In the genomic region with DNA sequence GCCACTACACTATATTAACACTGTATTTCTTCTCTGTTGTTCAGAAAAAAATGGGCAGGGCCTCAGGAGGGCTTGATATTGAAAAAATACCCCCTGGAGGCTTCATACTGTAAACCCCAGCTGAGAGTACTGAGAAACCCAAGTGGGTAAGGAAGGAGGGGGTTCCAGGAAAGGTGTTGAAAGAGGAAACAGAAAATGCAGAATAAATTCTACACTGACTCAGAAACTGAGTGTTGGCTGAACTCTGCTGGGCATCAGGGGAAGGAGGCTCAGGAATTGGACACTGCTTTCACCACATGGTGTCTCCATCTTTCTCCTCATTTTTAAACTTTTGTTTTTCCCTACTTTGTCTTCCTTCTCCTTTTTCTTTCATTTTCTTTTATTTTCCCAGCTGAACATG, we compare ENCODE assay signal across 16 cellular contexts.
DNase-seq lines count a peak whose midpoint lies in the region; ATAC-seq, FAIRE-seq and TF ChIP-seq lines count a peak whose summit lies in the region.
"Had no signal": no experiment of that assay in that cellular context is flagged by ENCODE, and none has a peak within 500 bp of the region (broad histone marks: within the 10 kb centered on the region; RNA-seq: fewer than 3 reads in every experiment).

No MANE protein-coding gene starts in this region.

- H3K27me3 Mint-ChIP-seq in activated CD4-positive, alpha-beta T cell treated with anti-CD3 and anti-CD28 coated beads, Interleukin-2, amount 10 ng/mL, durations not matched to agents 7 days and 5 days: no peaks in the 10 kb centered on the region

- H3K9me2 ChIP-seq in OCI-LY1 (ENCODE audit: low read depth, low read length): no peaks in the 10 kb centered on the region

- H3K9ac ChIP-seq in OCI-LY1 (ENCODE audit: low read length): no peak overlapping the region

- no peak overlapping the region for H3K4me3 ChIP-seq in OCI-LY1 (ENCODE audit: low read depth, low read length, poor library complexity, severe bottlenecking)
- H3K4me3 ChIP-seq in dorsolateral prefrontal cortex: no peak overlapping the region
- H3K4me3 ChIP-seq: heart right ventricle, right lobe of liver, vagina had no signal

- H3K36me3 ChIP-seq in OCI-LY1 (ENCODE audit: insufficient read depth, low read length): no peaks in the 10 kb centered on the region
- H3K36me3 ChIP-seq: right lobe of liver, vagina had no signal

- POLR2A ChIA-PET in activated CD4-positive, alpha-beta T cell treated with anti-CD3 and anti-CD28 coated beads, Interleukin-2, amount 10 ng/mL, durations not matched to agents 7 days and 5 days (lab: Charles Lee): no interaction called here

- TF ChIP-seq CTCF in OCI-LY1 (IDR thresholded peaks at IDR 0.05; ENCODE audit: low read length): no peak
- peak in 29 of 56 donors; percentile 13 to 57 (median 32) for TF ChIP-seq CTCF in dorsolateral prefrontal cortex (IDR thresholded peaks at IDR 0.05 in 54 of 56, conservative IDR thresholded peaks at IDR 0.05 in 2 of 56; ENCODE audit: low read depth in 1 of 56, partially characterized antibody in 56 of 56)

- H3K27ac Mint-ChIP-seq in activated CD4-positive, alpha-beta T cell treated with anti-CD3 and anti-CD28 coated beads, Interleukin-2, amount 10 ng/mL, durations not matched to agents 7 days and 5 days: peak overlapping the region; percentile 58

- H3K27ac ChIP-seq in OCI-LY1 (ENCODE audit: low read depth, low read length, poor library complexity, severe bottlenecking): peak overlapping the region; percentile 18
- peak overlapping the region in 2 of 59 donors; percentile 0 to 21 for H3K27ac ChIP-seq in dorsolateral prefrontal cortex
- H3K27ac ChIP-seq: heart right ventricle, right lobe of liver, vagina had no signal

- H3F3A ChIP-seq in OCI-LY1 (ENCODE audit: insufficient read depth, low read length): no peaks in the 10 kb centered on the region

- no peak for TF ChIP-seq POLR2A in GM12892 (IDR thresholded peaks at IDR 0.05; ENCODE audit: low read depth, low read length)

- H3K4me2 ChIP-seq in OCI-LY1 (ENCODE audit: low read length): no peak overlapping the region

- FAIRE-seq in GM12892 (lab: Jason Lieb, UNC): no peak
- FAIRE-seq: G401.6 had no signal

- peaks cover 4% of the 10 kb centered on the region for H3K9me3 Mint-ChIP-seq in activated CD4-positive, alpha-beta T cell treated with anti-CD3 and anti-CD28 coated beads, Interleukin-2, amount 10 ng/mL, durations not matched to agents 7 days and 5 days

- H4K20me1 ChIP-seq in OCI-LY1 (ENCODE audit: insufficient read depth, low read length): no peaks in the 10 kb centered on the region

- H3K36me3 Mint-ChIP-seq in activated CD4-positive, alpha-beta T cell treated with anti-CD3 and anti-CD28 coated beads, Interleukin-2, amount 10 ng/mL, durations not matched to agents 7 days and 5 days (ENCODE audit: low read depth): peaks cover 5% of the 10 kb centered on the region

- no peak overlapping the region for H3K4me3 Mint-ChIP-seq in activated CD4-positive, alpha-beta T cell treated with anti-CD3 and anti-CD28 coated beads, Interleukin-2, amount 10 ng/mL, durations not matched to agents 7 days and 5 days

- intact Hi-C loops in dorsolateral prefrontal cortex (cut with DNase I) (no loop called here), sciatic nerve (cut with DNase I) (no loop called here)

- DNase-seq in activated CD4-positive, alpha-beta T cell treated with anti-CD3 and anti-CD28 coated beads, Interleukin-2, amount 10 ng/mL, durations not matched to agents 7 days and 5 days: peak; percentile 11
- no peak for DNase-seq in activated CD4-positive, alpha-beta T cell treated with anti-CD3 and anti-CD28 coated beads, Interleukin-2, amount 50 U/mL, for 1 hour
- DNase-seq in dorsolateral prefrontal cortex (no peak), sciatic nerve (ENCODE audit: low spot score) (no peak), GM12892 (ENCODE audit: insufficient read length) (no peak), NCI-H2171 (lab: John Stamatoyannopoulos, UW) (no peak)
- DNase-seq in stimulated activated CD4-positive, alpha-beta T cell treated with anti-CD3 and anti-CD28 coated beads, Interleukin-2, amount 100 ng/mL, for 48 hours: no peak
- DNase-seq: activated T-cell treated with anti-CD3 and anti-CD28 coated beads, Interleukin-2, amount 50 U/mL, for 1 hour; heart right ventricle; NCI-H1105 treated with DMSO at 0.1 percent for 48 hours; NK-92 treated with Interleukin-12 subunit alpha and Interleukin-12 subunit beta, amount 100 ng/mL, for 24 hours; right lobe of liver; T1000 had no signal

- no peaks in the 10 kb centered on the region for H3K9me3 ChIP-seq in OCI-LY1 (ENCODE audit: low read length)
- H3K9me3 ChIP-seq: heart right ventricle, right lobe of liver, vagina had no signal

- ATAC-seq in sciatic nerve: peak; percentile 39
- ATAC-seq: heart right ventricle, right lobe of liver had no signal

- H3K4me1 Mint-ChIP-seq in activated CD4-positive, alpha-beta T cell treated with anti-CD3 and anti-CD28 coated beads, Interleukin-2, amount 10 ng/mL, durations not matched to agents 7 days and 5 days: peaks cover 24% of the 10 kb centered on the region

- no peaks in the 10 kb centered on the region for H3K27me3 ChIP-seq in OCI-LY1 (ENCODE audit: insufficient read depth, low read length)
- no peaks in the 10 kb centered on the region for H3K27me3 ChIP-seq in dorsolateral prefrontal cortex
- H3K27me3 ChIP-seq: heart right ventricle, right lobe of liver, vagina had no signal

- no peaks in the 10 kb centered on the region for H3K79me2 ChIP-seq in OCI-LY1 (ENCODE audit: insufficient read depth, low read length)

- H2AFZ ChIP-seq in OCI-LY1 (ENCODE audit: low read length): no peak overlapping the region

- H3K4me1 ChIP-seq in OCI-LY1 (ENCODE audit: insufficient read depth, low read length, severe bottlenecking): peaks cover 12% of the 10 kb centered on the region
- H3K4me1 ChIP-seq: right lobe of liver had no signal

- CTCF ChIA-PET in activated CD4-positive, alpha-beta T cell treated with anti-CD3 and anti-CD28 coated beads, Interleukin-2, amount 10 ng/mL, durations not matched to agents 7 days and 5 days (lab: Charles Lee): interaction anchor here (1.7 kb wide), 1 partner anchor 26 kb away, joined by 3 read pairs; no protein-coding TSS in a partner anchor
